ENCODE assay signal across 1 cellular context in the genomic region with DNA sequence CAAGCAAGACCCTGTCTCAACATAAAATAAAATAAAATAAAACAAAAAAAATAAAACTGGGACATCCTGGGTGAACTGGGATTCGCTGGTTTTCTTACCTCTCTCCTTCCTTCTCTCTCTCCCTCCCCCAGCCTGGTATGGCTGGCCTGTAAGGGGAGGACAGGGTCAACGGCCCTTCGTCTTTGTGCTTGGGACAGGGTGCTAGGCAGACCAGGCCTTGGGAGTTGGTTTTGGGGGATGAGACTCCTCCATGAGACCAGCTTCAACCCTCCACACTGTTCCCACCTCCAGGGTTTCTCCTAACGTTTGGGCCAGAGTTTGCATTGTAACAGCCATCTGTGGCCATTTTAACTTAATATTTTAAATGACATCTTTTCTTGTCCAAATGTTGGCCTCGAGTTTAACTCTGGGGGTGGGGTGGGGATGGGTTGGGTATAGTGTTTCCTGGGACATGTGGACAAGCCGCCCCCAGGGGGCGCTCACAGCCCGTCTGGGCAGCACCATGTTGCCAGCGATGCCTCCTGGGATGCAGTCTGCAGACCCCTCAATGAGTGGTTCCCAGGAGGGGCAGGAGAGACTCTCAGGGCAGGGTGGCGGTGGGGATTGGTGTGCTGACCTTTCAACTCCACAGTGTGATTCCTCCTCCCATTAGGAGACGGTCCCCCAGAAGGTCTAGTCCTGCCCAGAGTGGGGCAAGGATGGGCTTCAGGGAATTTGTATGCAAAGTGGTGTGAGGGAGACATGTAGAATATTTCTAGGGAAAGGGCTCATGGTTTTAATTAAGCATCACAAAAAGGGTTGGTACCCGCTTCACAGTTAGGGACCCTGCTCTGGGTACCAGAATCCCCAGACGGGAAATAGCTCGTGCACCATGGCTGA.
TF ChIP-seq lines count a peak whose summit lies in the region.

No MANE protein-coding gene starts in this region.

TF ChIP-seq in HEK293, 187 proteins besides CTCF, POLR2A, EP300 and RAD21 (continued from another document):
- TF ChIP-seq ZNF791 (tag by site-specific recombination; IDR thresholded peaks at IDR 0.05) (no peak), ZSCAN30 (tag by site-specific recombination; IDR thresholded peaks at IDR 0.05) (peak; percentile 69; the same call in 1 of the 2 replicates), GLIS2 (tag by site-specific recombination; IDR thresholded peaks at IDR 0.05) (peak; percentile 79), ZNF561 (tag by site-specific recombination; IDR thresholded peaks at IDR 0.05; ENCODE audit: borderline replicate concordance) (0 out of 2 replicates have a peak, but pooled peaks have one; percentile 24), ZNF596 (tag by site-specific recombination; IDR thresholded peaks at IDR 0.05) (0 out of 2 replicates have a peak, but pooled peaks have one; percentile 15), ZNF654 (tag by site-specific recombination; IDR thresholded peaks at IDR 0.05; ENCODE audit: low read depth) (peak; percentile 61), GLIS1 (tag by site-specific recombination; IDR thresholded peaks at IDR 0.05) (peak; percentile 66), ZNF76 (tag by site-specific recombination; IDR thresholded peaks at IDR 0.05; ENCODE audit: borderline replicate concordance, low read depth) (peak; percentile 22; the same call in 1 of the 2 replicates), ZNF10 (tag by site-specific recombination; IDR thresholded peaks at IDR 0.05) (no peak), ZBTB48 (tag by site-specific recombination; IDR thresholded peaks at IDR 0.05) (no peak; the same call in 1 of the 2 replicates), GLI4 (tag by site-specific recombination; IDR thresholded peaks at IDR 0.05) (no peak), ZNF174 (tag by site-specific recombination; IDR thresholded peaks at IDR 0.05) (no peak), ZNF37A (tag by site-specific recombination; IDR thresholded peaks at IDR 0.05) (no peak)
- TF ChIP-seq, protein P1, sequence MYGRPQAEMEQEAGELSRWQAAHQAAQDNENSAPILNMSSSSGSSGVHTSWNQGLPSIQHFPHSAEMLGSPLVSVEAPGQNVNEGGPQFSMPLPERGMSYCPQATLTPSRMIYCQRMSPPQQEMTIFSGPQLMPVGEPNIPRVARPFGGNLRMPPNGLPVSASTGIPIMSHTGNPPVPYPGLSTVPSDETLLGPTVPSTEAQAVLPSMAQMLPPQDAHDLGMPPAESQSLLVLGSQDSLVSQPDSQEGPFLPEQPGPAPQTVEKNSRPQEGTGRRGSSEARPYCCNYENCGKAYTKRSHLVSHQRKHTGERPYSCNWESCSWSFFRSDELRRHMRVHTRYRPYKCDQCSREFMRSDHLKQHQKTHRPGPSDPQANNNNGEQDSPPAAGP (tag by site-specific recombination; IDR thresholded peaks at IDR 0.05), result 0 out of 2 replicates have a peak, but pooled peaks have one; percentile 24
- TF ChIP-seq, protein P2, sequence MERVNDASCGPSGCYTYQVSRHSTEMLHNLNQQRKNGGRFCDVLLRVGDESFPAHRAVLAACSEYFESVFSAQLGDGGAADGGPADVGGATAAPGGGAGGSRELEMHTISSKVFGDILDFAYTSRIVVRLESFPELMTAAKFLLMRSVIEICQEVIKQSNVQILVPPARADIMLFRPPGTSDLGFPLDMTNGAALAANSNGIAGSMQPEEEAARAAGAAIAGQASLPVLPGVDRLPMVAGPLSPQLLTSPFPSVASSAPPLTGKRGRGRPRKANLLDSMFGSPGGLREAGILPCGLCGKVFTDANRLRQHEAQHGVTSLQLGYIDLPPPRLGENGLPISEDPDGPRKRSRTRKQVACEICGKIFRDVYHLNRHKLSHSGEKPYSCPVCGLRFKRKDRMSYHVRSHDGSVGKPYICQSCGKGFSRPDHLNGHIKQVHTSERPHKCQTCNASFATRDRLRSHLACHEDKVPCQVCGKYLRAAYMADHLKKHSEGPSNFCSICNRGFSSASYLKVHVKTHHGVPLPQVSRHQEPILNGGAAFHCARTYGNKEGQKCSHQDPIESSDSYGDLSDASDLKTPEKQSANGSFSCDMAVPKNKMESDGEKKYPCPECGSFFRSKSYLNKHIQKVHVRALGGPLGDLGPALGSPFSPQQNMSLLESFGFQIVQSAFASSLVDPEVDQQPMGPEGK (tag by site-specific recombination; IDR thresholded peaks at IDR 0.05), result peak; percentile 43; the same call in 1 of the 2 replicates
